Comparison of ENCODE assay signal across 15 cellular contexts in the genomic region with DNA sequence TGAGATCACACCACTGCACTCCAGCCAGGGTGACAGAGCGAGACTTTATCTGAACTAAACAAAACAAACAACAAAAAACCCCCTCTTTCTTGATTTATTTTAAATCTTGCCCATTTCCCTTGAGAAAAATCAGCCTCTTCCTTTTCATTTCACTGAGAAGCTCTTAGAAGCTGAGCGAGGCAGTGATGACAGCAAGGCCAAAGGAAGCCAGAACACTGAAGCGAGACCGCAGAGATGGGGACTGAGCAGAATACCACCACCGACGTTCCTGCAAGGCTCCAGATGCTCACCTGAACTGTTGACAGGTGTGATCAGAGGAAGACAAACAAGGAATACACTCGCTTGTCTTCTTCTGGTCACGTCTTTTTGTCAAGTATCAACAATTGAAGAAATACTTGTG. TPM values are rescaled to one million over a fixed set of nuclear protein-coding genes. Genes with fewer than 3 reads are reported as not detected.
DNase-seq lines count a peak whose midpoint lies in the region; ATAC-seq lines count a peak whose summit lies in the region.
"Had no signal": no experiment of that assay in that cellular context is flagged by ENCODE, and none has a peak within 500 bp of the region (broad histone marks: within the 10 kb centered on the region; RNA-seq: fewer than 3 reads in every experiment).

No MANE protein-coding gene starts in this region.

- peaks cover 57% of the 10 kb centered on the region for H3K4me1 Mint-ChIP-seq in stimulated activated naive CD8-positive, alpha-beta T cell treated with anti-CD3 and anti-CD28 coated beads, Interleukin-15, Interleukin-2, amounts not matched to agents 100 ng/mL and 50 ng/mL, for 24 hours (ENCODE audit: low read depth)
- peaks cover 2% of the 10 kb centered on the region for H3K4me1 Mint-ChIP-seq in T-helper 17 cell

- H3K36me3 Mint-ChIP-seq in stimulated activated naive CD8-positive, alpha-beta T cell treated with anti-CD3 and anti-CD28 coated beads, Interleukin-15, Interleukin-2, amounts not matched to agents 100 ng/mL and 50 ng/mL, for 24 hours (ENCODE audit: low read depth): no peaks in the 10 kb centered on the region
- no peaks in the 10 kb centered on the region for H3K36me3 Mint-ChIP-seq in T-helper 17 cell (ENCODE audit: low read depth)
- H3K36me3 Mint-ChIP-seq: CD4-positive, CD25-positive, alpha-beta regulatory T cell had no signal

- peak overlapping the region; percentile 21 for H3K27ac Mint-ChIP-seq in stimulated activated naive CD8-positive, alpha-beta T cell treated with anti-CD3 and anti-CD28 coated beads, Interleukin-15, Interleukin-2, amounts not matched to agents 100 ng/mL and 50 ng/mL, for 24 hours
- H3K27ac Mint-ChIP-seq in T-helper 17 cell: no peak overlapping the region
- H3K27ac Mint-ChIP-seq: CD4-positive, CD25-positive, alpha-beta regulatory T cell; GM23338 had no signal

- no peak for DNase-seq in stimulated activated naive CD8-positive, alpha-beta T cell treated with anti-CD3 and anti-CD28 coated beads, Interleukin-15, Interleukin-2, amounts not matched to agents 100 U/mL and 50 U/mL, for 24 hours
- DNase-seq in T-helper 17 cell (no peak), cerebellar nuclear complex (lab: John Stamatoyannopoulos, UW) (no peak), foreskin melanocyte (no peak), left lobe of liver (ENCODE audit: low spot score) (no peak)
- DNase-seq: CD4-positive, CD25-positive, alpha-beta regulatory T cell; KBM-7; NCI-H1436; NCI-H2029 treated with DMSO at 0.1 percent for 48 hours; NCI-H510A treated with DMSO at 0.1 percent for 48 hours had no signal

- H3K9me3 ChIP-seq in T-helper 17 cell (ENCODE audit: control insufficient read depth, low read length, poor library complexity, severe bottlenecking): no peaks in the 10 kb centered on the region

- peaks cover 5% of the 10 kb centered on the region for H3K9me3 Mint-ChIP-seq in stimulated activated naive CD8-positive, alpha-beta T cell treated with anti-CD3 and anti-CD28 coated beads, Interleukin-15, Interleukin-2, amounts not matched to agents 100 ng/mL and 50 ng/mL, for 24 hours

- no peaks in the 10 kb centered on the region for H3K27me3 Mint-ChIP-seq in stimulated activated naive CD8-positive, alpha-beta T cell treated with anti-CD3 and anti-CD28 coated beads, Interleukin-15, Interleukin-2, amounts not matched to agents 100 ng/mL and 50 ng/mL, for 24 hours
- H3K27me3 Mint-ChIP-seq in T-helper 17 cell: peaks cover 30% of the 10 kb centered on the region
- H3K27me3 Mint-ChIP-seq: CD4-positive, CD25-positive, alpha-beta regulatory T cell had no signal

- ATAC-seq in stimulated activated naive CD8-positive, alpha-beta T cell treated with anti-CD3 and anti-CD28 coated beads, Interleukin-15, Interleukin-2, amounts not matched to agents 100 U/mL and 50 U/mL, for 24 hours: no peak
- ATAC-seq in T-helper 17 cell (peak; percentile 36), esophagus mucosa (peak; percentile 36), left lobe of liver (no peak), HG02798 (IDR thresholded peaks at IDR 0.05; ENCODE audit: poor library complexity, unreplicated experiment) (no peak)
- ATAC-seq: GM23338, Panc1 had no signal

- H3K4me3 Mint-ChIP-seq in stimulated activated naive CD8-positive, alpha-beta T cell treated with anti-CD3 and anti-CD28 coated beads, Interleukin-15, Interleukin-2, amounts not matched to agents 100 ng/mL and 50 ng/mL, for 24 hours: no peak overlapping the region
- H3K4me3 Mint-ChIP-seq in T-helper 17 cell: no peak overlapping the region
- H3K4me3 Mint-ChIP-seq: CD4-positive, CD25-positive, alpha-beta regulatory T cell; GM23338 had no signal

RNA-seq across cellular contexts. Expression of gene IRF8, which starts 30.5 kb away (rescaled TPM):
- 10 to 100 TPM in 1 of 2 donors, 1 to 10 TPM in 1; 5.4 to 22.8 TPM for total RNA-seq in T-helper 17 cell
- total RNA-seq in esophagus mucosa: 2.2 TPM
- total RNA-seq in left lobe of liver: 9.0 TPM

Comparison
In these comparisons a context has a peak if more than half of its experiments do, and no peak if none do; other contexts are left out.
1. ATAC-seq: peak in T-helper 17 cell (single experiment) and esophagus mucosa (single experiment); none in stimulated activated naive CD8-positive, alpha-beta T cell treated with anti-CD3 and anti-CD28 coated beads, Interleukin-15, Interleukin-2, amounts not matched to agents 100 U/mL and 50 U/mL, for 24 hours (single experiment), left lobe of liver (single experiment) and HG02798 (single experiment).